In genomic region chr17:63696381-63696961, GRCh38 we compare ENCODE assay signal across 8 cellular contexts. TPM values are rescaled to one million over a fixed set of nuclear protein-coding genes. Genes with fewer than 3 reads are reported as not detected.
DNase-seq lines count a peak whose midpoint lies in the region; ATAC-seq lines count a peak whose summit lies in the region.

No MANE protein-coding gene starts in this region.

- peak; percentile 12 for DNase-seq in NCI-H510A treated with DMSO at 0.1 percent for 48 hours (lab: John Stamatoyannopoulos, UW)
- no peak for DNase-seq in NCI-H510A (lab: John Stamatoyannopoulos, UW)
- DNase-seq in MG63 = peak; percentile 35
- DNase-seq in activated T-cell treated with anti-CD3 and anti-CD28 coated beads, Interleukin-2, amount 50 U/mL, for 24 hours = no peak
- no peak for DNase-seq in left ventricle myocardium superior
- DNase-seq in stimulated activated effector memory CD8-positive, alpha-beta T cell treated with anti-CD3 and anti-CD28 coated beads, Interleukin-12 subunit alpha, Interleukin-12 subunit beta, amount 100 ng/mL, for 72 hours (ENCODE audit: low spot score in 2 of 2) = peak in 1 of 2 donors; percentile 66
- DNase-seq in T1000 (lab: John Stamatoyannopoulos, UW) = no peak

- intact Hi-C loops in left ventricle myocardium superior (cut with micrococcal nuclease) = no loop called here

- H3K4me1 Mint-ChIP-seq in activated T-cell treated with anti-CD3 and anti-CD28 coated beads, Interleukin-2, amount 50 U/mL, for 24 hours (ENCODE audit: low read depth) = peaks cover 58% of the 10 kb centered on the region
- H3K4me1 Mint-ChIP-seq in stimulated activated effector memory CD8-positive, alpha-beta T cell treated with anti-CD3 and anti-CD28 coated beads, Interleukin-12 subunit alpha, Interleukin-12 subunit beta, amount 100 ng/mL, for 72 hours = peaks cover 67% of the 10 kb centered on the region

- peak overlapping the region; percentile 85 for H3K4me3 Mint-ChIP-seq in activated T-cell treated with anti-CD3 and anti-CD28 coated beads, Interleukin-2, amount 50 U/mL, for 24 hours
- H3K4me3 Mint-ChIP-seq in stimulated activated effector memory CD8-positive, alpha-beta T cell treated with anti-CD3 and anti-CD28 coated beads, Interleukin-12 subunit alpha, Interleukin-12 subunit beta, amount 100 ng/mL, for 72 hours = peak overlapping the region; percentile 93

- peaks cover 66% of the 10 kb centered on the region for H3K36me3 Mint-ChIP-seq in activated T-cell treated with anti-CD3 and anti-CD28 coated beads, Interleukin-2, amount 50 U/mL, for 24 hours (ENCODE audit: low read depth)
- H3K36me3 Mint-ChIP-seq in stimulated activated effector memory CD8-positive, alpha-beta T cell treated with anti-CD3 and anti-CD28 coated beads, Interleukin-12 subunit alpha, Interleukin-12 subunit beta, amount 100 ng/mL, for 72 hours = peaks cover 81% of the 10 kb centered on the region

- peak; percentile 2 for ATAC-seq in left ventricle myocardium superior
- ATAC-seq in stimulated activated effector memory CD8-positive, alpha-beta T cell treated with anti-CD3 and anti-CD28 coated beads, Interleukin-12 subunit alpha, Interleukin-12 subunit beta, amount 100 ng/mL, for 72 hours = no peak
- no peak for ATAC-seq in GM18511 (IDR thresholded peaks at IDR 0.05; ENCODE audit: unreplicated experiment)

- H3K9me3 ChIP-seq in MG63 = no peaks in the 10 kb centered on the region

- H3K27me3 ChIP-seq in MG63 = no peaks in the 10 kb centered on the region

- H3K9me3 Mint-ChIP-seq in activated T-cell treated with anti-CD3 and anti-CD28 coated beads, Interleukin-2, amount 50 U/mL, for 24 hours = no peaks in the 10 kb centered on the region
- no peaks in the 10 kb centered on the region for H3K9me3 Mint-ChIP-seq in stimulated activated effector memory CD8-positive, alpha-beta T cell treated with anti-CD3 and anti-CD28 coated beads, Interleukin-12 subunit alpha, Interleukin-12 subunit beta, amount 100 ng/mL, for 72 hours

- H3K27me3 Mint-ChIP-seq in activated T-cell treated with anti-CD3 and anti-CD28 coated beads, Interleukin-2, amount 50 U/mL, for 24 hours = no peaks in the 10 kb centered on the region

- no peak overlapping the region for H3K4me3 ChIP-seq in MG63

- H3K27ac Mint-ChIP-seq in activated T-cell treated with anti-CD3 and anti-CD28 coated beads, Interleukin-2, amount 50 U/mL, for 24 hours = peak overlapping the region; percentile 94
- H3K27ac Mint-ChIP-seq in stimulated activated effector memory CD8-positive, alpha-beta T cell treated with anti-CD3 and anti-CD28 coated beads, Interleukin-12 subunit alpha, Interleukin-12 subunit beta, amount 100 ng/mL, for 72 hours = peak overlapping the region; percentile 94

- peaks cover 10% of the 10 kb centered on the region; the same call in 1 of the 2 replicates for H3K36me3 ChIP-seq in MG63

RNA-seq across cellular contexts. Expression of gene LIMD2, which starts 3.5 kb away (rescaled TPM):
- 0.64 and 3.3 TPM in 2 replicates for total RNA-seq in MG63 (2014; rRNA removed; shearing (Covaris generic); ENCODE audit: low replicate concordance)
- 4.7 TPM for total RNA-seq in left ventricle myocardium superior

RNA-seq across cellular contexts. Expression of gene STRADA, which starts 45.1 kb away (rescaled TPM):
- total RNA-seq in MG63 (2014; rRNA removed; shearing (Covaris generic); ENCODE audit: low replicate concordance) = 18.7 and 29.0 TPM in 2 replicates
- total RNA-seq in left ventricle myocardium superior = 16.0 TPM

Comparison
In these comparisons a context has a peak if more than half of its experiments do, and no peak if none do; other contexts are left out.
1. DNase-seq: peak in NCI-H510A treated with DMSO at 0.1 percent for 48 hours (single experiment) and MG63 (single experiment); none in NCI-H510A (single experiment), activated T-cell treated with anti-CD3 and anti-CD28 coated beads, Interleukin-2, amount 50 U/mL, for 24 hours (single experiment), left ventricle myocardium superior (single experiment) and T1000 (single experiment).